ENCODE assay signal across 1 cellular context in genomic region chr9:18314321-18314720, GRCh38.
TF ChIP-seq lines count a peak whose summit lies in the region.

No MANE protein-coding gene starts in this region.

TF ChIP-seq in IMR-90, 13 proteins besides CTCF, POLR2A, EP300 and RAD21:
- TF ChIP-seq MAFK (IDR thresholded peaks at IDR 0.05; ENCODE audit: low read depth, low read length) (no peak), RFX5 (IDR thresholded peaks at IDR 0.05; ENCODE audit: low read depth, low read length) (no peak), BHLHE40 (IDR thresholded peaks at IDR 0.05; ENCODE audit: low read depth, low read length) (no peak), CHD1 (IDR thresholded peaks at IDR 0.05; ENCODE audit: low read depth, low read length) (no peak), SMC3 (IDR thresholded peaks at IDR 0.05; ENCODE audit: low read depth, low read length) (no peak), MAZ (IDR thresholded peaks at IDR 0.05; ENCODE audit: borderline replicate concordance, low read depth, low read length) (no peak), NFE2L2 (IDR thresholded peaks at IDR 0.05; ENCODE audit: low read depth, low read length) (no peak), RCOR1 (IDR thresholded peaks at IDR 0.05; ENCODE audit: insufficient replicate concordance, low read length) (no peak), CEBPB (IDR thresholded peaks at IDR 0.05; ENCODE audit: low read depth, low read length) (no peak), FOS (IDR thresholded peaks at IDR 0.05; ENCODE audit: low read depth, low read length) (no peak), MXI1 (IDR thresholded peaks at IDR 0.05; ENCODE audit: borderline replicate concordance, low read depth, low read length) (no peak)
- TF ChIP-seq, protein P1, sequence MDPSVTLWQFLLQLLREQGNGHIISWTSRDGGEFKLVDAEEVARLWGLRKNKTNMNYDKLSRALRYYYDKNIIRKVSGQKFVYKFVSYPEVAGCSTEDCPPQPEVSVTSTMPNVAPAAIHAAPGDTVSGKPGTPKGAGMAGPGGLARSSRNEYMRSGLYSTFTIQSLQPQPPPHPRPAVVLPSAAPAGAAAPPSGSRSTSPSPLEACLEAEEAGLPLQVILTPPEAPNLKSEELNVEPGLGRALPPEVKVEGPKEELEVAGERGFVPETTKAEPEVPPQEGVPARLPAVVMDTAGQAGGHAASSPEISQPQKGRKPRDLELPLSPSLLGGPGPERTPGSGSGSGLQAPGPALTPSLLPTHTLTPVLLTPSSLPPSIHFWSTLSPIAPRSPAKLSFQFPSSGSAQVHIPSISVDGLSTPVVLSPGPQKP (IDR thresholded peaks at IDR 0.05; ENCODE audit: borderline replicate concordance, low read depth, low read length), result no peak
- TF ChIP-seq, protein P2, sequence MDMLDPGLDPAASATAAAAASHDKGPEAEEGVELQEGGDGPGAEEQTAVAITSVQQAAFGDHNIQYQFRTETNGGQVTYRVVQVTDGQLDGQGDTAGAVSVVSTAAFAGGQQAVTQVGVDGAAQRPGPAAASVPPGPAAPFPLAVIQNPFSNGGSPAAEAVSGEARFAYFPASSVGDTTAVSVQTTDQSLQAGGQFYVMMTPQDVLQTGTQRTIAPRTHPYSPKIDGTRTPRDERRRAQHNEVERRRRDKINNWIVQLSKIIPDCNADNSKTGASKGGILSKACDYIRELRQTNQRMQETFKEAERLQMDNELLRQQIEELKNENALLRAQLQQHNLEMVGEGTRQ (IDR thresholded peaks at IDR 0.05; ENCODE audit: low read depth, low read length), result no peak
